Comparison of ENCODE assay signal across 17 cellular contexts in genomic region chr1:204283711-204284651, GRCh38.
A peak's percentile ranks its signal among the peaks of the same experiment; 100 is the strongest.
DNase-seq lines count a peak whose midpoint lies in the region; ATAC-seq lines count a peak whose summit lies in the region.
"Had no signal": no experiment of that assay in that cellular context is flagged by ENCODE, and none has a peak within 500 bp of the region (broad histone marks: within the 10 kb centered on the region; RNA-seq: fewer than 3 reads in every experiment).

No MANE protein-coding gene starts in this region.

- DNase-seq in NCI-H524 (lab: John Stamatoyannopoulos, UW) (peak; percentile 82 to 91), astrocyte of the hippocampus (ENCODE audit: low read depth, low spot score) (peak; percentile 32), right cardiac atrium (no peak), NCI-H1048 (lab: John Stamatoyannopoulos, UW) (no peak)
- DNase-seq: activated CD4-positive, CD25-positive, alpha-beta regulatory T cell treated with anti-CD3 and anti-CD28 coated beads, Interleukin-2, amount 50 U/mL, for 72 hours; activated CD8-positive, alpha-beta memory T cell treated with anti-CD3 and anti-CD28 coated beads, Interleukin-2, amount 10 ng/mL, durations not matched to agents 7 days and 5 days; cerebellar nuclear complex; GOT3; hippocampal formation; KG1; NCI-H1105; small intestine; T-cell; thyroid gland had no signal

- intact Hi-C loops in right cardiac atrium (cut with DNase I) = no loop called here

- H3K9me3 ChIP-seq in right cardiac atrium (ENCODE audit: control insufficient read depth, low read length) = no peaks in the 10 kb centered on the region
- no peaks in the 10 kb centered on the region for H3K9me3 ChIP-seq in skeletal muscle satellite cell (replicated peaks; ENCODE audit: low read length)
- H3K9me3 ChIP-seq: thyroid gland had no signal

- no peak overlapping the region for H3K9ac ChIP-seq in skeletal muscle satellite cell (ENCODE audit: low read depth, low read length)

- H3K4me3 ChIP-seq in right cardiac atrium (ENCODE audit: low read length) (no peak overlapping the region), skeletal muscle satellite cell (ENCODE audit: low read length) (peak overlapping the region; percentile 8)
- H3K4me3 ChIP-seq: thyroid gland had no signal

- peak overlapping the region; percentile 31 for H3K4me2 ChIP-seq in skeletal muscle satellite cell (ENCODE audit: low read length)

- 43% methylated on average over 9 of the region's 9 CpGs for WGBS in right cardiac atrium

- H3K27ac ChIP-seq in right cardiac atrium (ENCODE audit: low read length) = peak overlapping the region; percentile 48
- H3K27ac ChIP-seq: thyroid gland had no signal

- H3K4me1 ChIP-seq in right cardiac atrium (ENCODE audit: control insufficient read depth, insufficient read depth, low read length) = peaks cover 38% of the 10 kb centered on the region
- peaks cover 36% of the 10 kb centered on the region for H3K4me1 ChIP-seq in skeletal muscle satellite cell (ENCODE audit: control insufficient read depth, insufficient read depth, low read length)
- H3K4me1 ChIP-seq: thyroid gland had no signal

- H3K27me3 ChIP-seq in right cardiac atrium (ENCODE audit: control insufficient read depth, insufficient read depth) (no peaks in the 10 kb centered on the region), skeletal muscle satellite cell (ENCODE audit: control insufficient read depth, insufficient read depth, low read length) (peaks cover 48% of the 10 kb centered on the region)
- H3K27me3 ChIP-seq: thyroid gland had no signal

- peak; percentile 11 to 43 for ATAC-seq in right cardiac atrium
- no peak for ATAC-seq in HG03378 (IDR thresholded peaks at IDR 0.05; ENCODE audit: unreplicated experiment)
- ATAC-seq in GM18520 (IDR thresholded peaks at IDR 0.05; ENCODE audit: unreplicated experiment) = no peak
- ATAC-seq: activated CD8-positive, alpha-beta memory T cell treated with anti-CD3 and anti-CD28 coated beads, Interleukin-2, amount 10 ng/mL, durations not matched to agents 7 days and 5 days; T-cell had no signal

- H3K36me3 ChIP-seq in skeletal muscle satellite cell (ENCODE audit: insufficient read depth, low read length) = no peaks in the 10 kb centered on the region
- H3K36me3 ChIP-seq: thyroid gland had no signal

Comparison
In these comparisons a context has a peak if more than half of its experiments do, and no peak if none do; other contexts are left out.
1. DNase-seq: peak in NCI-H524 (2 of 2) and astrocyte of the hippocampus (single experiment); none in right cardiac atrium (0 of 3) and NCI-H1048 (single experiment).
2. ATAC-seq: peak in right cardiac atrium (2 of 2); none in HG03378 (single experiment) and GM18520 (single experiment).